In genomic region chr11:119092880-119093665, GRCh38 we compare ENCODE assay signal across 8 cellular contexts. TPM values are rescaled to one million over a fixed set of nuclear protein-coding genes. Genes with fewer than 3 reads are reported as not detected.
DNase-seq lines count a peak whose midpoint lies in the region; ATAC-seq and TF ChIP-seq lines count a peak whose summit lies in the region.

No MANE protein-coding gene starts in this region.

- H3K36me3 ChIP-seq in iPS DF 6.9 (ENCODE audit: control insufficient read depth, insufficient read depth, low read length): peaks cover 24% of the 10 kb centered on the region
- H3K36me3 ChIP-seq in tibial nerve: peaks cover 0 to 36% (median 8%) of the 10 kb centered on the region in 3 donors

- no CpG with 5 or more reads among the region's 12 CpGs for WGBS in iPS DF 6.9 (ENCODE audit: insufficient coverage, insufficient read length)
- 32 to 43% methylated on average over 12 of the region's 12 CpGs for WGBS in tibial nerve, 2 donors

- H3K27ac Mint-ChIP-seq in activated naive CD4-positive, alpha-beta T cell treated with anti-CD3 and anti-CD28 coated beads, Interleukin-2, amount 10 ng/mL, durations not matched to agents 7 days and 5 days: peak overlapping the region; percentile 88
- peak overlapping the region; percentile 94 for H3K27ac Mint-ChIP-seq in activated CD4-positive, alpha-beta memory T cell treated with anti-CD3 and anti-CD28 coated beads for 36 hours

- TF ChIP-seq EP300 in tibial nerve (IDR thresholded peaks at IDR 0.05): no peak

- H3K9me3 ChIP-seq in iPS DF 6.9 (ENCODE audit: control insufficient read depth, insufficient read depth, low read length) (no peaks in the 10 kb centered on the region), tibial nerve (no peaks in the 10 kb centered on the region)

- intact Hi-C loops in activated CD4-positive, alpha-beta memory T cell treated with anti-CD3 and anti-CD28 coated beads for 36 hours (cut with micrococcal nuclease): no loop called here

- H3K27me3 ChIP-seq in iPS DF 6.9 (ENCODE audit: control insufficient read depth, insufficient read depth, low read length) (no peaks in the 10 kb centered on the region), tibial nerve (no peaks in the 10 kb centered on the region)

- H3K4me1 ChIP-seq in iPS DF 6.9 (ENCODE audit: control insufficient read depth, insufficient read depth, low read length): peaks cover 2% of the 10 kb centered on the region; the same call in 1 of the 2 replicates
- H3K4me1 ChIP-seq in tibial nerve: peaks cover 0 to 30% (median 18%) of the 10 kb centered on the region in 4 donors

- CTCF ChIA-PET in activated naive CD4-positive, alpha-beta T cell treated with anti-CD3 and anti-CD28 coated beads, Interleukin-2, amount 10 ng/mL, durations not matched to agents 7 days and 5 days (lab: Charles Lee): interaction anchor here (0.6 to 0.9 kb wide), 4 partner anchors 9 to 245 kb away, joined by 3 to 5 read pairs (median 3); partner anchors contain the start of genes C2CD2L and VPS11
- CTCF ChIA-PET in activated CD4-positive, alpha-beta memory T cell treated with anti-CD3 and anti-CD28 coated beads for 36 hours (lab: Charles Lee): interaction anchor here (1.1 kb wide), 1 partner anchor 8 kb away, joined by 3 read pairs; the partner anchor contains the start of gene HMBS

- DNase-seq in activated naive CD4-positive, alpha-beta T cell treated with anti-CD3 and anti-CD28 coated beads, Interleukin-2, amount 10 ng/mL, durations not matched to agents 7 days and 5 days: no peak
- DNase-seq in activated naive CD4-positive, alpha-beta T cell (lab: John Stamatoyannopoulos, UW): no peak
- DNase-seq in activated CD4-positive, alpha-beta memory T cell treated with anti-CD3 and anti-CD28 coated beads for 36 hours: no peak
- DNase-seq in iPS DF 6.9 (ENCODE audit: low read depth, low spot score) (no peak), tibial nerve (ENCODE audit: low spot score in 2 of 2) (no peak), LoVo (ENCODE audit: low spot score) (no peak)

- no peak for TF ChIP-seq CTCF in tibial nerve (IDR thresholded peaks at IDR 0.05)

- peaks cover 9% of the 10 kb centered on the region for H3K27me3 Mint-ChIP-seq in activated naive CD4-positive, alpha-beta T cell treated with anti-CD3 and anti-CD28 coated beads, Interleukin-2, amount 10 ng/mL, durations not matched to agents 7 days and 5 days
- H3K27me3 Mint-ChIP-seq in activated CD4-positive, alpha-beta memory T cell treated with anti-CD3 and anti-CD28 coated beads for 36 hours: peaks cover 3% of the 10 kb centered on the region

- no peak for TF ChIP-seq POLR2A in tibial nerve (IDR thresholded peaks at IDR 0.05)

- H3K36me3 Mint-ChIP-seq in activated naive CD4-positive, alpha-beta T cell treated with anti-CD3 and anti-CD28 coated beads, Interleukin-2, amount 10 ng/mL, durations not matched to agents 7 days and 5 days: peaks cover 60% of the 10 kb centered on the region
- H3K36me3 Mint-ChIP-seq in activated CD4-positive, alpha-beta memory T cell treated with anti-CD3 and anti-CD28 coated beads for 36 hours: peaks cover 48% of the 10 kb centered on the region

- no peaks in the 10 kb centered on the region for H3K9me3 Mint-ChIP-seq in activated naive CD4-positive, alpha-beta T cell treated with anti-CD3 and anti-CD28 coated beads, Interleukin-2, amount 10 ng/mL, durations not matched to agents 7 days and 5 days
- H3K9me3 Mint-ChIP-seq in activated CD4-positive, alpha-beta memory T cell treated with anti-CD3 and anti-CD28 coated beads for 36 hours: no peaks in the 10 kb centered on the region

- peaks cover 73% of the 10 kb centered on the region for H3K4me1 Mint-ChIP-seq in activated naive CD4-positive, alpha-beta T cell treated with anti-CD3 and anti-CD28 coated beads, Interleukin-2, amount 10 ng/mL, durations not matched to agents 7 days and 5 days
- peaks cover 29% of the 10 kb centered on the region for H3K4me1 Mint-ChIP-seq in activated CD4-positive, alpha-beta memory T cell treated with anti-CD3 and anti-CD28 coated beads for 36 hours (ENCODE audit: low read depth)

- H3K4me3 ChIP-seq in iPS DF 6.9 (ENCODE audit: low read length): peak overlapping the region; percentile 86; the same call in 1 of the 2 replicates
- no peak overlapping the region for H3K4me3 ChIP-seq in tibial nerve

- no peak for ATAC-seq in GM18520 (IDR thresholded peaks at IDR 0.05; ENCODE audit: unreplicated experiment)
- no peak for ATAC-seq in HG02840 (IDR thresholded peaks at IDR 0.05; ENCODE audit: low FRiP score, unreplicated experiment)

- POLR2A ChIA-PET in activated CD4-positive, alpha-beta memory T cell treated with anti-CD3 and anti-CD28 coated beads for 36 hours (lab: Charles Lee): interaction anchor here (0.5 to 3.3 kb wide), 8 partner anchors 15 to 230 kb away, joined by 3 to 56 read pairs (median 6); partner anchors contain the start of genes C2CD2L, HINFP and VPS11

- peak overlapping the region; percentile 97 for H3K4me3 Mint-ChIP-seq in activated naive CD4-positive, alpha-beta T cell treated with anti-CD3 and anti-CD28 coated beads, Interleukin-2, amount 10 ng/mL, durations not matched to agents 7 days and 5 days
- H3K4me3 Mint-ChIP-seq in activated CD4-positive, alpha-beta memory T cell treated with anti-CD3 and anti-CD28 coated beads for 36 hours: peak overlapping the region; percentile 95

- H3K27ac ChIP-seq in iPS DF 6.9 (ENCODE audit: low read length) (no peak overlapping the region), tibial nerve (peak overlapping the region in 3 of 4 donors; percentile 94 to 96 (median 95))

RNA-seq across cellular contexts. Expression of gene HMBS, which starts 8.4 kb away (rescaled TPM):
- 10 to 100 TPM; 31.2 to 33.8 TPM for total RNA-seq in activated CD4-positive, alpha-beta memory T cell treated with anti-CD3 and anti-CD28 coated beads for 36 hours
- 10 to 100 TPM in 3 of 4 donors, 1 to 10 TPM in 1; 6.7 to 18.3 (median 10.6) TPM for total RNA-seq in tibial nerve

RNA-seq across cellular contexts. Expression of gene DPAGT1, which starts 8.6 kb away (rescaled TPM):
- 10 to 100 TPM; 64.4 to 66.9 TPM for total RNA-seq in activated CD4-positive, alpha-beta memory T cell treated with anti-CD3 and anti-CD28 coated beads for 36 hours
- total RNA-seq in tibial nerve: 10 to 100 TPM; 20.7 to 33.9 (median 23.5) TPM

RNA-seq across cellular contexts. Expression of gene C2CD2L, which starts 14.1 kb away (rescaled TPM):
- 10 to 100 TPM; 23.6 to 25.2 TPM for total RNA-seq in activated CD4-positive, alpha-beta memory T cell treated with anti-CD3 and anti-CD28 coated beads for 36 hours
- total RNA-seq in tibial nerve: 10 to 100 TPM; 11.4 to 13.8 (median 12.3) TPM

RNA-seq across cellular contexts. Expression of gene VPS11, which starts 25.5 kb away (rescaled TPM):
- 10 to 100 TPM; 19.2 to 21.1 TPM for total RNA-seq in activated CD4-positive, alpha-beta memory T cell treated with anti-CD3 and anti-CD28 coated beads for 36 hours
- total RNA-seq in tibial nerve: 10 to 100 TPM; 25.8 to 54.9 (median 37.1) TPM

RNA-seq across cellular contexts. Expression of gene HINFP, which starts 28.3 kb away (rescaled TPM):
- 10 to 100 TPM; 22.3 to 24.3 TPM for total RNA-seq in activated CD4-positive, alpha-beta memory T cell treated with anti-CD3 and anti-CD28 coated beads for 36 hours
- 10 to 100 TPM; 21.9 to 36.1 (median 27.0) TPM for total RNA-seq in tibial nerve
